16 cellular contexts compared by ENCODE assay signal in the genomic region with DNA sequence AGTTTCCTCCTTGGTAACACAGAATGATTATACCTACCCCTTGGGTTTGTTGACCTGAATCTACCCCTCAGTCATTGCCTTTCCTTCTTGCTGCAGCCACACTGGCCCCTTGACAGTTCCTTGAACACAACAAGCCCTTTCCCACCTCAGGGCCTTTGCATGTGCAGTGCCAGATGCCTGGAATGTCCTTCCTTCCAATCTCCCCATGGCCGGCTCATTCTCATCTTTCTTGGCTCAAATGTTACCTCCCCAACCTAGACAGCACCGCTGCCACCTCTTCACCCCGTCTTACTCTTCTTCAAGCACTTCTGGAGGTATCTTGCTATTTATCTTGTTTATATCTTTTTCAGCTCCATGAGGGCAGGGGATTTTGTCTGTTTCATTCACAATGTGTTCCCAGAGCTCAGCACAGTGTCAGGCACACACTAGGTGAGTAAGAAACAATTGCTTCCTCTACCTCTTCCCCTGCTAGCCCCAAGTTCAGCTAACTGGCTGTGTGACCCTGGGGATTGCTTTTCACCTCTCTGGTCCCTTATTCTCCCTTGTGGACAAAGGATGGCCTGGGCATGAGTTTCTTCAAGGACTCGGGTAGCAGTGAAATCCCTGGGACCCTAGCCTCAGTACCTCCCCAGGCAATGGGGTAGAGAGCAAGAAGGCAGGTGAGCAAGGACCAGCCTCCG.
DNase-seq lines count a peak whose midpoint lies in the region; ATAC-seq, FAIRE-seq and TF ChIP-seq lines count a peak whose summit lies in the region.
"Had no signal": no experiment of that assay in that cellular context is flagged by ENCODE, and none has a peak within 500 bp of the region (broad histone marks: within the 10 kb centered on the region; RNA-seq: fewer than 3 reads in every experiment).

No MANE protein-coding gene starts in this region.

- peak overlapping the region in 1 of 2 donors; percentile 10 for H3K27ac Mint-ChIP-seq in stimulated activated naive CD8-positive, alpha-beta T cell treated with anti-CD3 and anti-CD28 coated beads, Interleukin-15, amount 100 ng/mL, for 72 hours
- H3K27ac Mint-ChIP-seq: IgD-negative memory B cell had no signal

- H3K27ac ChIP-seq in Panc1 (ENCODE audit: low read length): peak overlapping the region; percentile 80
- peak overlapping the region; percentile 76 to 85 for H3K27ac ChIP-seq in coronary artery
- peak overlapping the region; percentile 77 for H3K27ac ChIP-seq in stomach smooth muscle (ENCODE audit: low read length)

- no peaks in the 10 kb centered on the region for H3K27me3 ChIP-seq in Panc1 (ENCODE audit: control insufficient read depth, insufficient read depth, low read length)
- no peaks in the 10 kb centered on the region for H3K27me3 ChIP-seq in mucosa of stomach (ENCODE audit: control insufficient read depth, insufficient read depth, low read length)
- no peaks in the 10 kb centered on the region for H3K27me3 ChIP-seq in stomach smooth muscle (ENCODE audit: control insufficient read depth in 1 of 2, insufficient read depth in 2 of 2, low read length in 2 of 2)

- H3K9me3 Mint-ChIP-seq in stimulated activated naive CD8-positive, alpha-beta T cell treated with anti-CD3 and anti-CD28 coated beads, Interleukin-15, amount 100 ng/mL, for 72 hours: no peaks in the 10 kb centered on the region
- H3K9me3 Mint-ChIP-seq: activated T-cell treated with anti-CD3 and anti-CD28 coated beads, Interleukin-2, amount 50 U/mL, for 4 hours had no signal

- in situ Hi-C loops in Panc1 (cut with HindIII; ENCODE audit: low pct_unique_long_range_greater_than_20kb, low sequenced_read_pairs): no loop called here

- ATAC-seq in Panc1 (no peak), HG03108 (IDR thresholded peaks at IDR 0.05; ENCODE audit: unreplicated experiment) (no peak)
- no peak for ATAC-seq in stimulated activated naive CD8-positive, alpha-beta T cell treated with anti-CD3 and anti-CD28 coated beads, Interleukin-15, amount 100 ng/mL, for 72 hours
- ATAC-seq: activated T-cell treated with anti-CD3 and anti-CD28 coated beads, Interleukin-2, amount 50 U/mL, for 4 hours had no signal

- H3K27me3 Mint-ChIP-seq in stimulated activated naive CD8-positive, alpha-beta T cell treated with anti-CD3 and anti-CD28 coated beads, Interleukin-15, amount 100 ng/mL, for 72 hours: peaks cover 49% of the 10 kb centered on the region

- H3K9me3 ChIP-seq in Panc1 (ENCODE audit: control insufficient read depth, insufficient read depth, low read depth, low read length) (no peaks in the 10 kb centered on the region), mucosa of stomach (ENCODE audit: control insufficient read depth, low read length) (no peaks in the 10 kb centered on the region), stomach smooth muscle (ENCODE audit: control insufficient read depth in 2 of 2, low read length in 2 of 2) (no peaks in the 10 kb centered on the region)

- H3K4me1 ChIP-seq in Panc1 (ENCODE audit: control insufficient read depth, insufficient read depth, low read length): peaks cover 43% of the 10 kb centered on the region
- H3K4me1 ChIP-seq in mucosa of stomach (ENCODE audit: control insufficient read depth, insufficient read depth, low read length): peaks cover 15% of the 10 kb centered on the region
- H3K4me1 ChIP-seq in stomach smooth muscle (ENCODE audit: control insufficient read depth, insufficient read depth, low read length): peaks cover 40% of the 10 kb centered on the region

- CTCF ChIA-PET in Panc1 (lab: Charles Lee): no interaction called here

- no peak for TF ChIP-seq CTCF in Panc1 (IDR thresholded peaks at IDR 0.05)
- no peak for TF ChIP-seq CTCF in coronary artery (IDR thresholded peaks at IDR 0.05)

- H3K9ac ChIP-seq in mucosa of stomach (ENCODE audit: low read length) (peak overlapping the region; percentile 24), stomach smooth muscle (ENCODE audit: low read length in 2 of 2) (peak overlapping the region; percentile 22 to 51)

- POLR2A ChIA-PET in Panc1 (lab: Charles Lee): no interaction called here

- no peak for FAIRE-seq in HTR-8/SVneo (lab: Jason Lieb, UNC)

- peaks cover 12% of the 10 kb centered on the region for H3K4me1 Mint-ChIP-seq in stimulated activated naive CD8-positive, alpha-beta T cell treated with anti-CD3 and anti-CD28 coated beads, Interleukin-15, amount 100 ng/mL, for 72 hours

- no peak overlapping the region for H3K4me3 Mint-ChIP-seq in stimulated activated naive CD8-positive, alpha-beta T cell treated with anti-CD3 and anti-CD28 coated beads, Interleukin-15, amount 100 ng/mL, for 72 hours
- H3K4me3 Mint-ChIP-seq: activated T-cell treated with anti-CD3 and anti-CD28 coated beads, Interleukin-2, amount 50 U/mL, for 4 hours; CD14-positive monocyte; IgD-negative memory B cell had no signal

- intact Hi-C loops in Panc1 (cut with micrococcal nuclease; ENCODE audit: unreplicated experiment): no loop called here

- H3K4me3 ChIP-seq in Panc1 (ENCODE audit: low read depth in 2 of 2, low read length in 2 of 2) (no peak overlapping the region), coronary artery (peak overlapping the region; percentile 23), mucosa of stomach (ENCODE audit: low read length) (no peak overlapping the region), stomach smooth muscle (ENCODE audit: low read length in 2 of 2) (peak overlapping the region in 1 of 2 donors; percentile 22)

- DNase-seq in Panc1 (ENCODE audit: low read depth, low spot score) (no peak), coronary artery (ENCODE audit: low spot score) (peak; percentile 56), HTR-8/SVneo (ENCODE audit: insufficient read length, low spot score) (no peak), D341Med (ENCODE audit: low spot score) (no peak)
- DNase-seq in stimulated activated naive CD8-positive, alpha-beta T cell treated with anti-CD3 and anti-CD28 coated beads, Interleukin-15, amount 100 ng/mL, for 72 hours: no peak
- DNase-seq: activated CD4-positive, alpha-beta T cell treated with anti-CD3 and anti-CD28 coated beads for 4 hours; activated T-cell treated with anti-CD3 and anti-CD28 coated beads, Interleukin-2, amount 50 U/mL, for 4 hours; anterior cingulate cortex; NCI-H1105; NCI-H510A treated with DMSO at 0.1 percent for 48 hours; stimulated activated CD4-positive, alpha-beta T cell treated with anti-CD3 and anti-CD28 coated beads, Interleukin-4, amount 100 ng/mL, for 1 hour had no signal

- BruUV-seq in Panc1 (replicated peaks; lab: Mats Ljungman, UMichigan): no TSS peak

- H3K36me3 ChIP-seq in Panc1 (ENCODE audit: control insufficient read depth, insufficient read depth, low read length) (no peaks in the 10 kb centered on the region), mucosa of stomach (ENCODE audit: control insufficient read depth, insufficient read depth, low read length) (no peaks in the 10 kb centered on the region), stomach smooth muscle (ENCODE audit: control insufficient read depth in 2 of 2, insufficient read depth in 2 of 2, low read length in 2 of 2) (no peaks in the 10 kb centered on the region)
